11 cellular contexts compared by ENCODE assay signal in the genomic region with DNA sequence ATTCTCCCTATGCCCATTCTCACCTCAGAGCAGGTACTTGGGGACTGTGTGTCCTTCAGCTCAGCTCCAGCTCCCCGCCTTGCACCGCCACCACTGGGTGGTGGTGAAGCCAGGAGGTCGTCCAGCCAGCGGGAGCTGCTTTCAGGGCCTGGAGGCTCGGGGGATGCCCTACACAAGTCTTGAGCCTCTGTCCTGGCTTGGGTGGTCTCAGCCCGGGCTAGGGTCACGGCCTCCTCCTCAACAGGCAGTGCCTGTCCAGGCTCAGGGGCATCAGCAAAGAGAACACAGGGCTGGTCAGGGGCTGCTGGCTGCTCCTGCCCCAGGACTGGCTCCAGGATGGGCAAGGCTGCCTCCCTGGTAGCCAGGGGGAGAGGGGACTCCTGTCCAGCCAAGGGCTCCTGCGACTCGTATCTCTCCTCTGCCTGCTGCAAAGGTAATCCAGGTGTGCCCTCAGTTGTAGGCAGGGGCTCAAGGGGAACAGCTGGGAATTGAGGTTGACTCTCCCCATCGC. TPM values are rescaled to one million over a fixed set of nuclear protein-coding genes. Genes with fewer than 3 reads are reported as not detected.
DNase-seq lines count a peak whose midpoint lies in the region; ATAC-seq and TF ChIP-seq lines count a peak whose summit lies in the region.
"Had no signal": no experiment of that assay in that cellular context is flagged by ENCODE, and none has a peak within 500 bp of the region (broad histone marks: within the 10 kb centered on the region; RNA-seq: fewer than 3 reads in every experiment).

No MANE protein-coding gene starts in this region.

- no peak for TF ChIP-seq POLR2A in gastrocnemius medialis (IDR thresholded peaks at IDR 0.05)

- H3K36me3 Mint-ChIP-seq in CD4-positive, alpha-beta memory T cell = peaks cover 4 to 11% of the 10 kb centered on the region in 2 donors
- peaks cover 10% of the 10 kb centered on the region for H3K36me3 Mint-ChIP-seq in CD8-positive, alpha-beta T cell

- H2AFZ ChIP-seq in hepatocyte = no peak overlapping the region

- H3K9me3 ChIP-seq in CD4-positive, alpha-beta memory T cell (ENCODE audit: control insufficient read depth in 1 of 2, low read length in 2 of 2) = no peaks in the 10 kb centered on the region
- H3K9me3 ChIP-seq in hepatocyte (ENCODE audit: low read depth) (no peaks in the 10 kb centered on the region), gastrocnemius medialis (no peaks in the 10 kb centered on the region)
- no peaks in the 10 kb centered on the region for H3K9me3 ChIP-seq in CD8-positive, alpha-beta T cell (ENCODE audit: low read length)

- peaks cover 6% of the 10 kb centered on the region for H3K36me3 ChIP-seq in CD4-positive, alpha-beta memory T cell (ENCODE audit: insufficient read depth, low read length)
- H3K36me3 ChIP-seq in hepatocyte (replicated peaks; ENCODE audit: insufficient read depth, low read depth) (peaks cover 3% of the 10 kb centered on the region), gastrocnemius medialis (peaks cover 0 to 63% of the 10 kb centered on the region in 2 donors)
- no peaks in the 10 kb centered on the region for H3K36me3 ChIP-seq in CD8-positive, alpha-beta T cell (ENCODE audit: insufficient read depth, low read length)

- peaks cover 0 to 2% of the 10 kb centered on the region in 2 donors for H3K27me3 Mint-ChIP-seq in CD4-positive, alpha-beta memory T cell
- no peaks in the 10 kb centered on the region for H3K27me3 Mint-ChIP-seq in CD8-positive, alpha-beta T cell (ENCODE audit: low read depth)

- intact Hi-C loops in CD4-positive, alpha-beta memory T cell (cut with micrococcal nuclease) = no loop called here
- intact Hi-C loops in gastrocnemius medialis (cut with DNase I; ENCODE audit: low total_unique reads) = no loop called here
- intact Hi-C loops in CD8-positive, alpha-beta T cell (cut with DNase I, micrococcal nuclease) = no loop called here

- H3K4me2 ChIP-seq in hepatocyte = peak overlapping the region; percentile 77

- peak overlapping the region in 6 of 8 donors; percentile 16 to 79 (median 48) for H3K4me3 Mint-ChIP-seq in CD4-positive, alpha-beta memory T cell
- no peak overlapping the region for H3K4me3 Mint-ChIP-seq in CD8-positive, alpha-beta T cell

- H3K4me3 ChIP-seq in CD4-positive, alpha-beta memory T cell (ENCODE audit: low read length in 2 of 2) = no peak overlapping the region
- no peak overlapping the region for H3K4me3 ChIP-seq in hepatocyte
- no peak overlapping the region for H3K4me3 ChIP-seq in gastrocnemius medialis
- H3K4me3 ChIP-seq in CD8-positive, alpha-beta T cell (ENCODE audit: low read depth, low read length) = no peak overlapping the region

- in situ Hi-C loops in gastrocnemius medialis (cut with MboI; ENCODE audit: low sequenced_read_pairs in 4 of 4) = no loop called here

- TF ChIP-seq CTCF in RWPE1 (conservative IDR thresholded peaks at IDR 0.05; ENCODE audit: low read depth) (no peak), hepatocyte (IDR thresholded peaks at IDR 0.05; ENCODE audit: poor library complexity) (no peak), gastrocnemius medialis (IDR thresholded peaks at IDR 0.05 in 4 of 5, conservative IDR thresholded peaks at IDR 0.05 in 1 of 5) (no peak)
- TF ChIP-seq CTCF in CD8-positive, alpha-beta T cell (IDR thresholded peaks at IDR 0.05) = no peak

- peaks cover 4 to 13% (median 9%) of the 10 kb centered on the region in 4 donors for H3K4me1 Mint-ChIP-seq in CD4-positive, alpha-beta memory T cell
- H3K4me1 Mint-ChIP-seq in CD8-positive, alpha-beta T cell (ENCODE audit: low read depth) = peaks cover 7% of the 10 kb centered on the region

- H3K9me2 ChIP-seq in hepatocyte (replicated peaks; ENCODE audit: insufficient read depth) = no peaks in the 10 kb centered on the region

- H3K27ac Mint-ChIP-seq in CD4-positive, alpha-beta memory T cell = no peak overlapping the region
- H3K27ac Mint-ChIP-seq in CD8-positive, alpha-beta T cell = no peak overlapping the region

- H3K27ac ChIP-seq in CD4-positive, alpha-beta memory T cell (ENCODE audit: low read depth, low read length) = no peak overlapping the region
- H3K27ac ChIP-seq in RWPE1 (peak overlapping the region; percentile 97), hepatocyte (peak overlapping the region; percentile 89), gastrocnemius medialis (peak overlapping the region; percentile 92 to 99 (median 98))
- no peak overlapping the region for H3K27ac ChIP-seq in CD8-positive, alpha-beta T cell (ENCODE audit: low read depth, low read length)

- H4K20me1 ChIP-seq in hepatocyte (ENCODE audit: insufficient read depth, poor library complexity, severe bottlenecking) = peaks cover 14% of the 10 kb centered on the region

- H3K9me3 Mint-ChIP-seq in CD4-positive, alpha-beta memory T cell = no peaks in the 10 kb centered on the region
- no peaks in the 10 kb centered on the region for H3K9me3 Mint-ChIP-seq in CD8-positive, alpha-beta T cell

- peaks cover 53% of the 10 kb centered on the region for H3K79me2 ChIP-seq in hepatocyte

- WGBS in hepatocyte (ENCODE audit: low lambda C conversion rate, missing lambda C conversion rate) = 92% methylated on average over 10 of the region's 10 CpGs

- no peaks in the 10 kb centered on the region for H3K27me3 ChIP-seq in CD4-positive, alpha-beta memory T cell (ENCODE audit: insufficient read depth, low read length)
- H3K27me3 ChIP-seq in hepatocyte = no peaks in the 10 kb centered on the region
- no peaks in the 10 kb centered on the region for H3K27me3 ChIP-seq in gastrocnemius medialis
- H3K27me3 ChIP-seq in CD8-positive, alpha-beta T cell (ENCODE audit: insufficient read depth, low read length) = no peaks in the 10 kb centered on the region

- CTCF ChIA-PET in CD4-positive, alpha-beta memory T cell (lab: Charles Lee; ENCODE audit: partially characterized antibody) = interaction anchor here (0.8 kb wide), 1 partner anchor 9 kb away, joined by 3 read pairs; no protein-coding TSS in a partner anchor
- CTCF ChIA-PET in RWPE1 (lab: Yijun Ruan, JAX) = interaction anchor here (1.4 kb wide), 1 partner anchor 9 kb away, joined by 5 read pairs; no protein-coding TSS in a partner anchor
- CTCF ChIA-PET in CD8-positive, alpha-beta T cell (lab: Charles Lee) = interaction anchor here (0.9 kb wide), 1 partner anchor 21 kb away, joined by 3 read pairs; no protein-coding TSS in a partner anchor

- no peak for DNase-seq in CD4-positive, alpha-beta memory T cell
- DNase-seq in RWPE1 (ENCODE audit: low spot score) = no peak
- no peak for DNase-seq in hepatocyte (ENCODE audit: low spot score)
- peak in 1 of 2 donors; percentile 64 for DNase-seq in gastrocnemius medialis
- DNase-seq in CD8-positive, alpha-beta T cell = no peak
- DNase-seq in Ammon's horn (ENCODE audit: low spot score) = no peak
- DNase-seq in NCI-H524 treated with DMSO at 0.1 percent for 48 hours (lab: John Stamatoyannopoulos, UW) = no peak

- peaks cover 17% of the 10 kb centered on the region for H3K4me1 ChIP-seq in CD4-positive, alpha-beta memory T cell (ENCODE audit: insufficient read depth, low read length)
- peaks cover 29% of the 10 kb centered on the region for H3K4me1 ChIP-seq in hepatocyte (ENCODE audit: insufficient read depth)
- peaks cover 72 to 75% of the 10 kb centered on the region in 2 donors for H3K4me1 ChIP-seq in gastrocnemius medialis
- H3K4me1 ChIP-seq in CD8-positive, alpha-beta T cell (ENCODE audit: insufficient read depth, low read length) = peaks cover 27% of the 10 kb centered on the region

- POLR2A ChIA-PET in CD4-positive, alpha-beta memory T cell (lab: Charles Lee; ENCODE audit: partially characterized antibody) = interaction anchor here (2.0 kb wide), 1 partner anchor 11 kb away, joined by 7 read pairs; no protein-coding TSS in a partner anchor
- POLR2A ChIA-PET in RWPE1 (lab: Yijun Ruan, JAX; ENCODE audit: low non-redundant PET) = interaction anchor here (0.5 to 2.1 kb wide), 2 partner anchors 9 to 355 kb away, joined by 5 to 10 read pairs; no protein-coding TSS in a partner anchor
- POLR2A ChIA-PET in CD8-positive, alpha-beta T cell (lab: Charles Lee) = no interaction called here

- no peak for ATAC-seq in gastrocnemius medialis
- ATAC-seq in CD8-positive, alpha-beta T cell = no peak
- ATAC-seq in GM21723 (IDR thresholded peaks at IDR 0.05; ENCODE audit: unreplicated experiment) = no peak

RNA-seq across cellular contexts. Expression of gene TNKS1BP1, which starts 12.2 kb away (rescaled TPM):
- total RNA-seq in CD4-positive, alpha-beta memory T cell = 10 to 100 TPM; 17.2 to 23.7 TPM
- polyA plus RNA-seq in CD4-positive, alpha-beta memory T cell = 1 to 10 TPM in 1 of 2 donors, under 1 TPM in 1; 0.52 to 4.7 TPM
- total RNA-seq in hepatocyte (30.7 and 54.9 TPM in 2 replicates), gastrocnemius medialis (100 to 1,000 TPM in 3 of 4 donors, 10 to 100 TPM in 1; 98.5 to 165 (median 125) TPM)
- 104 and 114 TPM in 2 replicates for polyA plus RNA-seq in hepatocyte
- 10 to 100 TPM; 13.5 to 14.0 TPM for total RNA-seq in CD8-positive, alpha-beta T cell

RNA-seq across cellular contexts. Expression of gene SSRP1, which starts 23.1 kb away (rescaled TPM):
- 10 to 100 TPM; 69.0 to 74.3 TPM for total RNA-seq in CD4-positive, alpha-beta memory T cell
- polyA plus RNA-seq in CD4-positive, alpha-beta memory T cell = 10 to 100 TPM; 19.6 to 42.2 TPM
- total RNA-seq in hepatocyte (64.6 and 68.6 TPM in 2 replicates), gastrocnemius medialis (100 to 1,000 TPM in 3 of 4 donors, 10 to 100 TPM in 1; 76.6 to 155 (median 137) TPM)
- 34.0 and 42.3 TPM in 2 replicates for polyA plus RNA-seq in hepatocyte
- total RNA-seq in CD8-positive, alpha-beta T cell = 10 to 100 TPM; 34.3 to 36.3 TPM

RNA-seq across cellular contexts. Expression of gene P2RX3, which starts 25.6 kb away (rescaled TPM):
- not detected for total RNA-seq in CD4-positive, alpha-beta memory T cell
- polyA plus RNA-seq in CD4-positive, alpha-beta memory T cell = not detected
- total RNA-seq in hepatocyte (0.16 TPM in 1 of 2 replicates, not detected in the other), gastrocnemius medialis (not detected)
- not detected in 2 replicates for polyA plus RNA-seq in hepatocyte
- not detected for total RNA-seq in CD8-positive, alpha-beta T cell
- total RNA-seq: Daoy; dermis microvascular lymphatic vessel endothelial cell; T-helper 2 cell treated with Interferon-gamma antibody and Interleukin-4, amounts not matched to agents 100 ng/mL and 5 ng/mL, for 36 hours had no signal

Comparison
In these comparisons a context has a peak if more than half of its experiments do, and no peak if none do; other contexts are left out.
1. H3K27ac ChIP-seq: peak in RWPE1 (single experiment), hepatocyte (single experiment) and gastrocnemius medialis (4 of 4); none in CD4-positive, alpha-beta memory T cell (single experiment) and CD8-positive, alpha-beta T cell (single experiment).